12 cellular contexts compared by ENCODE assay signal in the genomic region with DNA sequence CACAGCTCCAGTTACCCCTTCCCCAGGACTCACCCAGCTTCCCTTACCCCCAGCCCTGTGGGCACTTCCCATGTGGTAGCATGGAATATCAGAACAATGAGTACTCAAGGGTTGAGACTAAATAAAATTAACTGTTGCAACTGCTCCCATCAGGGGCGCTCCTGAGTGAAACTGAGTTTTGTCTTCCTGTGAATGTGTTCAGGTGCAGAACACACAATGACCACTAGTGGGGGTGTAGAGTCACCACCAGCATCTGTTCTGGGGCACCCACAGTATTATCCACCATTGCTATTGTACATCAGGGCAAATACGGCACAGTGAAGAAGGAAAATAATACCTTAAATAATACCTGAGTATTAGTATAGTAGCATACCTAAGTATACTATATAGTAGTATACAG.
A peak's percentile ranks its signal among the peaks of the same experiment; 100 is the strongest.
DNase-seq lines count a peak whose midpoint lies in the region; ATAC-seq, FAIRE-seq and TF ChIP-seq lines count a peak whose summit lies in the region.
"Had no signal": no experiment of that assay in that cellular context is flagged by ENCODE, and none has a peak within 500 bp of the region (broad histone marks: within the 10 kb centered on the region; RNA-seq: fewer than 3 reads in every experiment).

No MANE protein-coding gene starts in this region.

- H3K36me3 Mint-ChIP-seq in activated CD8-positive, alpha-beta T cell treated with anti-CD3 and anti-CD28 coated beads for 36 hours (ENCODE audit: low read depth) = no peaks in the 10 kb centered on the region

- H4K20me1 ChIP-seq in SK-N-SH (ENCODE audit: insufficient read depth) = no peaks in the 10 kb centered on the region
- H4K20me1 ChIP-seq: BLaER1 had no signal

- no peak overlapping the region for H3K4me3 ChIP-seq in SK-N-SH (ENCODE audit: low read depth in 2 of 2, low read length in 1 of 2)
- H3K4me3 ChIP-seq in psoas muscle = no peak overlapping the region
- no peak overlapping the region for H3K4me3 ChIP-seq in ascending aorta
- H3K4me3 ChIP-seq: BLaER1 had no signal

- no peaks in the 10 kb centered on the region for H3K27me3 ChIP-seq in SK-N-SH (ENCODE audit: insufficient read depth)
- H3K27me3 ChIP-seq in psoas muscle (ENCODE audit: insufficient read depth in 3 of 3, low read length in 2 of 3) = peaks cover 0 to 2% (median 0%) of the 10 kb centered on the region in 3 donors
- H3K27me3 ChIP-seq in ascending aorta = no peaks in the 10 kb centered on the region
- H3K27me3 ChIP-seq: BLaER1 had no signal

- no peak overlapping the region for H3K4me3 Mint-ChIP-seq in activated CD8-positive, alpha-beta T cell treated with anti-CD3 and anti-CD28 coated beads for 36 hours

- no peak for TF ChIP-seq EP300 in SK-N-SH (IDR thresholded peaks at IDR 0.05; ENCODE audit: borderline replicate concordance in 1 of 2, low read depth in 1 of 2, low read length in 1 of 2)

- H3K4me1 ChIP-seq in SK-N-SH (ENCODE audit: control insufficient read depth in 1 of 2, insufficient read depth in 2 of 2, low read depth in 1 of 2, low read length in 1 of 2) (peaks cover 0 to 11% of the 10 kb centered on the region in 2 experiments; a peak in 1 of 4 replicates), psoas muscle (no peaks in the 10 kb centered on the region), ascending aorta (no peaks in the 10 kb centered on the region)
- H3K4me1 ChIP-seq: BLaER1 had no signal

- no peak overlapping the region for H3K27ac Mint-ChIP-seq in activated CD8-positive, alpha-beta T cell treated with anti-CD3 and anti-CD28 coated beads for 36 hours

- H3K9me3 ChIP-seq in SK-N-SH (peaks cover 11% of the 10 kb centered on the region), psoas muscle (peaks cover 7% of the 10 kb centered on the region), ascending aorta (peaks cover 0 to 4% of the 10 kb centered on the region in 2 donors)

- 53% methylated on average over 2 of the region's 2 CpGs for WGBS in SK-N-SH (ENCODE audit: low lambda C conversion rate)
- 73 to 86% (median 85%) methylated on average over 2 of the region's 2 CpGs for WGBS in psoas muscle, 3 donors

- no peak for FAIRE-seq in GM12891 (lab: Jason Lieb, UNC)

- H3K27ac ChIP-seq in SK-N-SH (ENCODE audit: low read depth in 2 of 2, low read length in 1 of 2) (no peak overlapping the region), psoas muscle (no peak overlapping the region), ascending aorta (no peak overlapping the region)
- H3K27ac ChIP-seq: BLaER1, VCaP had no signal

- no peaks in the 10 kb centered on the region for H3K36me3 ChIP-seq in SK-N-SH (replicated peaks in 1 of 2; ENCODE audit: control insufficient read depth in 1 of 2, insufficient read depth in 2 of 2, low read length in 1 of 2)
- H3K36me3 ChIP-seq in psoas muscle (ENCODE audit: insufficient read depth in 1 of 2, low read depth in 1 of 2) = no peaks in the 10 kb centered on the region
- no peaks in the 10 kb centered on the region for H3K36me3 ChIP-seq in ascending aorta
- H3K36me3 ChIP-seq: BLaER1 had no signal

- no peaks in the 10 kb centered on the region for H3F3A ChIP-seq in SK-N-SH (replicated peaks; ENCODE audit: insufficient read depth)

- H3K9me2 ChIP-seq in SK-N-SH = no peaks in the 10 kb centered on the region

- H3K9me3 Mint-ChIP-seq in activated CD8-positive, alpha-beta T cell treated with anti-CD3 and anti-CD28 coated beads for 36 hours = peaks cover 8% of the 10 kb centered on the region

- DNase-seq in SK-N-SH (peak; percentile 62), psoas muscle (no peak), GM12891 (ENCODE audit: insufficient read length, low spot score) (no peak), ascending aorta (ENCODE audit: low spot score in 2 of 2) (no peak)
- peak; percentile 14 for DNase-seq in activated CD8-positive, alpha-beta T cell treated with anti-CD3 and anti-CD28 coated beads for 36 hours
- DNase-seq: NCI-H2029 treated with DMSO at 0.1 percent for 48 hours; stimulated activated CD4-positive, alpha-beta T cell treated with anti-CD3 and anti-CD28 coated beads, Interleukin-1b, Interleukin-23, amount 100 ng/mL, for 48 hours had no signal

- CTCF ChIA-PET in SK-N-SH (lab: Yijun Ruan, JAX) = interaction anchor here (1.0 to 1.6 kb wide), 3 partner anchors 13 to 657 kb away, joined by 3 read pairs; no protein-coding TSS in a partner anchor
- CTCF ChIA-PET in activated CD8-positive, alpha-beta T cell treated with anti-CD3 and anti-CD28 coated beads for 36 hours (lab: Charles Lee) = no interaction called here

- no peak overlapping the region for H3K4me2 ChIP-seq in SK-N-SH
- H3K4me2 ChIP-seq: BLaER1 had no signal

- peak; percentile 22; the same call in 1 of the 2 replicates for TF ChIP-seq RAD21 in SK-N-SH (IDR thresholded peaks at IDR 0.05; ENCODE audit: low read length)

- no peak for TF ChIP-seq POLR2A in GM12891 (IDR thresholded peaks at IDR 0.05; ENCODE audit: low read depth, low read length)

- no peak overlapping the region for H2AFZ ChIP-seq in SK-N-SH (ENCODE audit: low read depth)

- POLR2A ChIA-PET in SK-N-SH (lab: Yijun Ruan, JAX) = no interaction called here
- POLR2A ChIA-PET in activated CD8-positive, alpha-beta T cell treated with anti-CD3 and anti-CD28 coated beads for 36 hours (lab: Charles Lee) = no interaction called here

- ATAC-seq in SK-N-SH treated with all-trans-retinoic acid at 6 μM for 48 hours (no peak), psoas muscle (no peak), GM19395 (IDR thresholded peaks at IDR 0.05; ENCODE audit: unreplicated experiment) (no peak)
- peak; percentile 60 for ATAC-seq in activated CD8-positive, alpha-beta T cell treated with anti-CD3 and anti-CD28 coated beads for 36 hours

- no peak overlapping the region for H3K9ac ChIP-seq in SK-N-SH
- H3K9ac ChIP-seq: BLaER1 had no signal

- TF ChIP-seq CTCF in SK-N-SH (IDR thresholded peaks at IDR 0.05) = peak; percentile 36
- TF ChIP-seq CTCF in LNCAP (IDR thresholded peaks at IDR 0.05) = peak; percentile 69
- TF ChIP-seq CTCF in activated CD8-positive, alpha-beta T cell treated with anti-CD3 and anti-CD28 coated beads for 36 hours (IDR thresholded peaks at IDR 0.05) = peak; percentile 62
- TF ChIP-seq CTCF in psoas muscle (IDR thresholded peaks at IDR 0.05) = peak; percentile 5
- TF ChIP-seq CTCF in ascending aorta (IDR thresholded peaks at IDR 0.05) = no peak

- no peaks in the 10 kb centered on the region for H3K79me2 ChIP-seq in SK-N-SH (ENCODE audit: insufficient read depth)

- no peaks in the 10 kb centered on the region for H3K4me1 Mint-ChIP-seq in activated CD8-positive, alpha-beta T cell treated with anti-CD3 and anti-CD28 coated beads for 36 hours (ENCODE audit: low read depth)

- intact Hi-C loops in activated CD8-positive, alpha-beta T cell treated with anti-CD3 and anti-CD28 coated beads for 36 hours (cut with micrococcal nuclease) = no loop called here
- intact Hi-C loops in psoas muscle (cut with DNase I) (no loop called here), ascending aorta (cut with DNase I) (no loop called here)

- H3K27me3 Mint-ChIP-seq in activated CD8-positive, alpha-beta T cell treated with anti-CD3 and anti-CD28 coated beads for 36 hours = no peaks in the 10 kb centered on the region

TF ChIP-seq in SK-N-SH, 30 proteins besides CTCF, POLR2A, EP300 and RAD21 (continues in another document):
- TF ChIP-seq TEAD4 (IDR thresholded peaks at IDR 0.05; ENCODE audit: borderline replicate concordance, insufficient read depth) (no peak), MXI1 (IDR thresholded peaks at IDR 0.05; ENCODE audit: low read depth, low read length) (no peak), USF2 (IDR thresholded peaks at IDR 0.05; ENCODE audit: borderline replicate concordance, low read depth, low read length) (no peak)

TF ChIP-seq in SK-N-SH treated with all-trans-retinoic acid at 6 μM for 48 hours, 23 proteins besides CTCF, POLR2A, EP300 and RAD21 (continues in another document):
- TF ChIP-seq SNAI2 (CRISPR knock-in tag; IDR thresholded peaks at IDR 0.05) (no peak), ZFP3 (CRISPR knock-in tag; IDR thresholded peaks at IDR 0.05) (no peak), OSR1 (CRISPR knock-in tag; IDR thresholded peaks at IDR 0.05) (no peak), ESRRG (CRISPR knock-in tag; IDR thresholded peaks at IDR 0.05) (no peak), TOX (CRISPR knock-in tag; IDR thresholded peaks at IDR 0.05; ENCODE audit: borderline replicate concordance) (no peak), TCF4 (CRISPR knock-in tag; IDR thresholded peaks at IDR 0.05; ENCODE audit: borderline replicate concordance) (no peak)
- TF ChIP-seq, protein P1, sequence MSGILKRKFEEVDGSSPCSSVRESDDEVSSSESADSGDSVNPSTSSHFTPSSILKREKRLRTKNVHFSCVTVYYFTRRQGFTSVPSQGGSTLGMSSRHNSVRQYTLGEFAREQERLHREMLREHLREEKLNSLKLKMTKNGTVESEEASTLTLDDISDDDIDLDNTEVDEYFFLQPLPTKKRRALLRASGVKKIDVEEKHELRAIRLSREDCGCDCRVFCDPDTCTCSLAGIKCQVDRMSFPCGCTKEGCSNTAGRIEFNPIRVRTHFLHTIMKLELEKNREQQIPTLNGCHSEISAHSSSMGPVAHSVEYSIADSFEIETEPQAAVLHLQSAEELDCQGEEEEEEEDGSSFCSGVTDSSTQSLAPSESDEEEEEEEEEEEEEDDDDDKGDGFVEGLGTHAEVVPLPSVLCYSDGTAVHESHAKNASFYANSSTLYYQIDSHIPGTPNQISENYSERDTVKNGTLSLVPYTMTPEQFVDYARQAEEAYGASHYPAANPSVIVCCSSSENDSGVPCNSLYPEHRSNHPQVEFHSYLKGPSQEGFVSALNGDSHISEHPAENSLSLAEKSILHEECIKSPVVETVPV (CRISPR knock-in tag; IDR thresholded peaks at IDR 0.05) = no peak

TF ChIP-seq in GM12891, 5 proteins besides CTCF, POLR2A, EP300 and RAD21:
- TF ChIP-seq POLR2AphosphoS5 (IDR thresholded peaks at IDR 0.05; ENCODE audit: low read depth, low read length) (no peak), SPI1 (IDR thresholded peaks at IDR 0.05; ENCODE audit: low read depth, low read length) (no peak)

Comparison
In these comparisons a context has a peak if more than half of its experiments do, and no peak if none do; other contexts are left out.
1. DNase-seq: peak in SK-N-SH (single experiment) and activated CD8-positive, alpha-beta T cell treated with anti-CD3 and anti-CD28 coated beads for 36 hours (single experiment); none in psoas muscle (0 of 2), GM12891 (single experiment) and ascending aorta (0 of 2).
2. CTCF ChIP-seq: peak in SK-N-SH (single experiment), LNCAP (single experiment), activated CD8-positive, alpha-beta T cell treated with anti-CD3 and anti-CD28 coated beads for 36 hours (single experiment) and psoas muscle (single experiment); none in ascending aorta (0 of 3).